ENCODE assay signal across 8 cellular contexts in the genomic region with DNA sequence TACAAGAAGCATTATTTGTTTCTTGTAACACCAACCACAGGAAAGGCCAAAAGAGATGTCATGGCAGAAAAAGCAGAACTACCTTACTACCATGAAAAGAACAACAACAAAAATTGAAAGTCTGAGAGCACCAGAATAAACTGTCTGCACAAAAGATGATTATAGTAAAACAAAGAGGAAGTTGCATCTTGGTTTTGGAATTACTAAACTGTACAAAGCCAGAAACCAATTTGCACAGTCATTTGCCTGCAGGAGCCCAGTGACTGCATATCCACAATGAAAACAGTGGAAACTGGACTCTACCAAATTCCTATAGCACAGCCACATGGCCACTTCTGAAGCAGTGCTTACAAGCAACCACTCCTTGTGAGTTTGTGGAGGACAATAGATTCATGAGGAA.
DNase-seq lines count a peak whose midpoint lies in the region; ATAC-seq and TF ChIP-seq lines count a peak whose summit lies in the region.

No MANE protein-coding gene starts in this region.

- no peaks in the 10 kb centered on the region for H3K9me3 ChIP-seq in aorta (ENCODE audit: control insufficient read depth, low read length)

- peaks cover 0 to 4% of the 10 kb centered on the region in 2 donors for H3K36me3 ChIP-seq in aorta (ENCODE audit: control insufficient read depth in 1 of 2, insufficient read depth in 2 of 2, low read length in 1 of 2)

- TF ChIP-seq CTCF in GM13976 (IDR thresholded peaks at IDR 0.05; ENCODE audit: borderline replicate concordance, control extremely low read depth, extremely low read depth, insufficient read depth, missing control alignments) (no peak), choroid plexus epithelial cell (conservative IDR thresholded peaks at IDR 0.05; ENCODE audit: low read depth, low read length) (peak; percentile 26)

- DNase-seq in GM13976 (ENCODE audit: low spot score) (peak; percentile 73), KBM-7 (peak; percentile 96), choroid plexus epithelial cell (ENCODE audit: low read depth) (peak; percentile 64), aorta (no peak), T-helper 9 cell (no peak), NCI-H524 treated with DMSO at 0.1 percent for 48 hours (lab: John Stamatoyannopoulos, UW) (no peak), NCI-H1092 (lab: John Stamatoyannopoulos, UW) (no peak)

- intact Hi-C loops in aorta (cut with DNase I): no loop called here

- ATAC-seq in GM21576 (IDR thresholded peaks at IDR 0.05; ENCODE audit: unreplicated experiment) (peak; percentile 77), aorta (ENCODE audit: low FRiP score) (peak; percentile 63)

- no peaks in the 10 kb centered on the region for H3K27me3 ChIP-seq in aorta (ENCODE audit: control insufficient read depth in 1 of 2, insufficient read depth in 2 of 2, low read length in 1 of 2)

- H3K4me3 ChIP-seq in choroid plexus epithelial cell (ENCODE audit: low read depth, low read length) (no peak overlapping the region), aorta (ENCODE audit: low read length in 2 of 2) (no peak overlapping the region)

- H3K4me1 ChIP-seq in aorta (ENCODE audit: control insufficient read depth in 1 of 2, insufficient read depth in 2 of 2, low read length in 2 of 2): no peaks in the 10 kb centered on the region

- no peak overlapping the region for H3K27ac ChIP-seq in aorta (ENCODE audit: low read depth in 1 of 2, low read length in 2 of 2)

- in situ Hi-C loops in GM13976 (cut with MboI; ENCODE audit: low sequenced_read_pairs, unreplicated experiment): no loop called here
- in situ Hi-C loops in KBM-7 (cut with MboI; ENCODE audit: low pct_unique_long_range_greater_than_20kb, low sequenced_read_pairs): no loop called here

Comparison
In these comparisons a context has a peak if more than half of its experiments do, and no peak if none do; other contexts are left out.
1. DNase-seq: peak in GM13976 (single experiment), KBM-7 (single experiment) and choroid plexus epithelial cell (single experiment); none in aorta (0 of 2), T-helper 9 cell (single experiment), NCI-H524 treated with DMSO at 0.1 percent for 48 hours (single experiment) and NCI-H1092 (single experiment).